ENCODE assay signal across 1 cellular context in genomic region chr5:123511648-123512605, GRCh38.
TF ChIP-seq lines count a peak whose summit lies in the region.

Gene CSNK1G3, plus strand, starts transcription at chr5:123512177. Its CDS starts 33,487 bp downstream, at chr5:123545664.

TF ChIP-seq in HepG2, 621 proteins besides CTCF, POLR2A, EP300 and RAD21 (continued from another document):
- TF ChIP-seq ZNF672 (CRISPR knock-in tag; IDR thresholded peaks at IDR 0.05) (no peak), ZKSCAN8 (CRISPR knock-in tag; IDR thresholded peaks at IDR 0.05; ENCODE audit: borderline replicate concordance) (no peak; the same call in 1 of the 2 replicates), SRY (CRISPR knock-in tag; IDR thresholded peaks at IDR 0.05) (peak; percentile 84), POLR2G (IDR thresholded peaks at IDR 0.05; ENCODE audit: low read depth, low read length) (peak; percentile 97), CHD2 (IDR thresholded peaks at IDR 0.05; ENCODE audit: low read depth, low read length) (no peak; the same call in 1 of the 2 replicates), ZKSCAN1 (IDR thresholded peaks at IDR 0.05; ENCODE audit: low read length) (no peak), ZNF747 (CRISPR knock-in tag; IDR thresholded peaks at IDR 0.05; ENCODE audit: borderline replicate concordance) (no peak), LCORL (IDR thresholded peaks at IDR 0.05) (no peak), LCORL (CRISPR knock-in tag; IDR thresholded peaks at IDR 0.05) (peak; percentile 61), PCBP1 (IDR thresholded peaks at IDR 0.05; ENCODE audit: borderline replicate concordance, low read depth, low read length) (0 out of 2 replicates have a peak, but pooled peaks have one; percentile 42), ETV5 (CRISPR knock-in tag; IDR thresholded peaks at IDR 0.05; ENCODE audit: borderline replicate concordance) (peak; percentile 71; the same call in 1 of the 2 replicates), HOMEZ (CRISPR knock-in tag; IDR thresholded peaks at IDR 0.05; ENCODE audit: low read depth) (peak; percentile 98), NFYC (CRISPR knock-in tag; IDR thresholded peaks at IDR 0.05) (peak; percentile 87), ZNF574 (CRISPR knock-in tag; IDR thresholded peaks at IDR 0.05) (peak; percentile 69), FUBP1 (CRISPR knock-in tag; IDR thresholded peaks at IDR 0.05; ENCODE audit: borderline replicate concordance) (no peak), ZSCAN9 (CRISPR knock-in tag; IDR thresholded peaks at IDR 0.05; ENCODE audit: borderline replicate concordance) (0 out of 2 replicates have a peak, but pooled peaks have one; percentile 34), ZFP36 (IDR thresholded peaks at IDR 0.05; ENCODE audit: borderline replicate concordance, low read depth, low read length, partially characterized antibody) (no peak), ZNF260 (CRISPR knock-in tag; IDR thresholded peaks at IDR 0.05; ENCODE audit: borderline replicate concordance, low read depth) (no peak), GABPB1 (CRISPR knock-in tag; IDR thresholded peaks at IDR 0.05) (peak; percentile 93), SMYD3 (CRISPR knock-in tag; IDR thresholded peaks at IDR 0.05) (no peak), THAP7 (CRISPR knock-in tag; IDR thresholded peaks at IDR 0.05) (no peak), ZNF749 (CRISPR knock-in tag; IDR thresholded peaks at IDR 0.05; ENCODE audit: borderline replicate concordance) (no peak), ATF2 (CRISPR knock-in tag; IDR thresholded peaks at IDR 0.05) (0 out of 2 replicates have a peak, but pooled peaks have one; percentile 14), ZNF44 (CRISPR knock-in tag; IDR thresholded peaks at IDR 0.05) (no peak), KDM3A (CRISPR knock-in tag; IDR thresholded peaks at IDR 0.05; ENCODE audit: low read depth) (no peak), KLF12 (CRISPR knock-in tag; IDR thresholded peaks at IDR 0.05; ENCODE audit: borderline replicate concordance) (no peak), ZNF207 (IDR thresholded peaks at IDR 0.05; ENCODE audit: borderline replicate concordance) (no peak), ZNF281 (CRISPR knock-in tag; IDR thresholded peaks at IDR 0.05; ENCODE audit: borderline replicate concordance) (peak; percentile 51; the same call in 1 of the 2 replicates), ZNF460 (CRISPR knock-in tag; IDR thresholded peaks at IDR 0.05; ENCODE audit: borderline replicate concordance) (no peak), HDAC1 (CRISPR knock-in tag; IDR thresholded peaks at IDR 0.05) (0 out of 2 replicates have a peak, but pooled peaks have one; percentile 19), JUN (CRISPR knock-in tag; IDR thresholded peaks at IDR 0.05) (no peak), KAT2B (IDR thresholded peaks at IDR 0.05; ENCODE audit: borderline replicate concordance, low read depth, low read length) (no peak)
